In the genomic region with DNA sequence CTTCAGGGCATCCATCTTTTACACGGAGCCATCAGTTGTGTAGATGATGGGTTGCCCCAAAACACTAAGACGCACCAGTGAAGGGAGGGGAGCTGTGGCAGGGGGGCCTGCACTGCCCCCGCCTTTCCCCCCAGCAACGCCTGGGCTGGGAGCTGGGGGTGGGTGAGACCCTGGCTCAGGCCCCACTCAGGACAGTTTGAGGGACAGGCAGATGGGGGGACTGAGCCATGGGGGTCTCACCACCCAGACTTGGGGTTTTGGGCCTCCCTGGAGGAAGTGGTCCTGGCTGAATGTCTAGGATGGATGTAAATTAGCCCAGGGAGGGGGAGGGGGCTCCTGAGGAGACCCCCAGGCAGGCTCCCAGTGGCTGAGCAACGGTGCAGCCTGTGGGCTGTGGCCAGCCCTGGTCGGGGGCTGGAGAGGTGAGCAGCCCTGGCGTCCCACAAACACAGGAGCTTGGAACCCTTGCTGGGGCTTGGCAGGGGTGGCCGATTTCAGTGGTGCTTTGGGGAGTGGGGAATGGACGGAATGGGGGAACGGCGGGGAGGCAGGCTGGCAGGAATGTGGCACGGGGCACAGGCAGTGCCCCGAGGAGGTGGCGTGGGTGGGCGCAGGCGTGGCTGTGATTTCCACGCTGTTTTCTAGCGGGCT, we compare ENCODE assay signal across 1 cellular context.
TF ChIP-seq lines count a peak whose summit lies in the region.

No MANE protein-coding gene starts in this region.

TF ChIP-seq in GM12878, 131 proteins besides CTCF, POLR2A, EP300 and RAD21:
- 0 out of 2 replicates have a peak, but pooled peaks have one; percentile 26 for TF ChIP-seq POLR2AphosphoS5 (IDR thresholded peaks at IDR 0.05; ENCODE audit: low read length)
- TF ChIP-seq, protein P1, sequence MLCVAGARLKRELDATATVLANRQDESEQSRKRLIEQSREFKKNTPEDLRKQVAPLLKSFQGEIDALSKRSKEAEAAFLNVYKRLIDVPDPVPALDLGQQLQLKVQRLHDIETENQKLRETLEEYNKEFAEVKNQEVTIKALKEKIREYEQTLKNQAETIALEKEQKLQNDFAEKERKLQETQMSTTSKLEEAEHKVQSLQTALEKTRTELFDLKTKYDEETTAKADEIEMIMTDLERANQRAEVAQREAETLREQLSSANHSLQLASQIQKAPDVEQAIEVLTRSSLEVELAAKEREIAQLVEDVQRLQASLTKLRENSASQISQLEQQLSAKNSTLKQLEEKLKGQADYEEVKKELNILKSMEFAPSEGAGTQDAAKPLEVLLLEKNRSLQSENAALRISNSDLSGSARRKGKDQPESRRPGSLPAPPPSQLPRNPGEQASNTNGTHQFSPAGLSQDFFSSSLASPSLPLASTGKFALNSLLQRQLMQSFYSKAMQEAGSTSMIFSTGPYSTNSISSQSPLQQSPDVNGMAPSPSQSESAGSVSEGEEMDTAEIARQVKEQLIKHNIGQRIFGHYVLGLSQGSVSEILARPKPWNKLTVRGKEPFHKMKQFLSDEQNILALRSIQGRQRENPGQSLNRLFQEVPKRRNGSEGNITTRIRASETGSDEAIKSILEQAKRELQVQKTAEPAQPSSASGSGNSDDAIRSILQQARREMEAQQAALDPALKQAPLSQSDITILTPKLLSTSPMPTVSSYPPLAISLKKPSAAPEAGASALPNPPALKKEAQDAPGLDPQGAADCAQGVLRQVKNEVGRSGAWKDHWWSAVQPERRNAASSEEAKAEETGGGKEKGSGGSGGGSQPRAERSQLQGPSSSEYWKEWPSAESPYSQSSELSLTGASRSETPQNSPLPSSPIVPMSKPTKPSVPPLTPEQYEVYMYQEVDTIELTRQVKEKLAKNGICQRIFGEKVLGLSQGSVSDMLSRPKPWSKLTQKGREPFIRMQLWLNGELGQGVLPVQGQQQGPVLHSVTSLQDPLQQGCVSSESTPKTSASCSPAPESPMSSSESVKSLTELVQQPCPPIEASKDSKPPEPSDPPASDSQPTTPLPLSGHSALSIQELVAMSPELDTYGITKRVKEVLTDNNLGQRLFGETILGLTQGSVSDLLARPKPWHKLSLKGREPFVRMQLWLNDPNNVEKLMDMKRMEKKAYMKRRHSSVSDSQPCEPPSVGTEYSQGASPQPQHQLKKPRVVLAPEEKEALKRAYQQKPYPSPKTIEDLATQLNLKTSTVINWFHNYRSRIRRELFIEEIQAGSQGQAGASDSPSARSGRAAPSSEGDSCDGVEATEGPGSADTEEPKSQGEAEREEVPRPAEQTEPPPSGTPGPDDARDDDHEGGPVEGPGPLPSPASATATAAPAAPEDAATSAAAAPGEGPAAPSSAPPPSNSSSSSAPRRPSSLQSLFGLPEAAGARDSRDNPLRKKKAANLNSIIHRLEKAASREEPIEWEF (IDR thresholded peaks at IDR 0.05; ENCODE audit: insufficient replicate concordance, low read depth, low read length), result no peak
- no peak for TF ChIP-seq ZZZ3 (IDR thresholded peaks at IDR 0.05; ENCODE audit: control insufficient read depth, insufficient read length, low read depth)
- TF ChIP-seq, protein P2, sequence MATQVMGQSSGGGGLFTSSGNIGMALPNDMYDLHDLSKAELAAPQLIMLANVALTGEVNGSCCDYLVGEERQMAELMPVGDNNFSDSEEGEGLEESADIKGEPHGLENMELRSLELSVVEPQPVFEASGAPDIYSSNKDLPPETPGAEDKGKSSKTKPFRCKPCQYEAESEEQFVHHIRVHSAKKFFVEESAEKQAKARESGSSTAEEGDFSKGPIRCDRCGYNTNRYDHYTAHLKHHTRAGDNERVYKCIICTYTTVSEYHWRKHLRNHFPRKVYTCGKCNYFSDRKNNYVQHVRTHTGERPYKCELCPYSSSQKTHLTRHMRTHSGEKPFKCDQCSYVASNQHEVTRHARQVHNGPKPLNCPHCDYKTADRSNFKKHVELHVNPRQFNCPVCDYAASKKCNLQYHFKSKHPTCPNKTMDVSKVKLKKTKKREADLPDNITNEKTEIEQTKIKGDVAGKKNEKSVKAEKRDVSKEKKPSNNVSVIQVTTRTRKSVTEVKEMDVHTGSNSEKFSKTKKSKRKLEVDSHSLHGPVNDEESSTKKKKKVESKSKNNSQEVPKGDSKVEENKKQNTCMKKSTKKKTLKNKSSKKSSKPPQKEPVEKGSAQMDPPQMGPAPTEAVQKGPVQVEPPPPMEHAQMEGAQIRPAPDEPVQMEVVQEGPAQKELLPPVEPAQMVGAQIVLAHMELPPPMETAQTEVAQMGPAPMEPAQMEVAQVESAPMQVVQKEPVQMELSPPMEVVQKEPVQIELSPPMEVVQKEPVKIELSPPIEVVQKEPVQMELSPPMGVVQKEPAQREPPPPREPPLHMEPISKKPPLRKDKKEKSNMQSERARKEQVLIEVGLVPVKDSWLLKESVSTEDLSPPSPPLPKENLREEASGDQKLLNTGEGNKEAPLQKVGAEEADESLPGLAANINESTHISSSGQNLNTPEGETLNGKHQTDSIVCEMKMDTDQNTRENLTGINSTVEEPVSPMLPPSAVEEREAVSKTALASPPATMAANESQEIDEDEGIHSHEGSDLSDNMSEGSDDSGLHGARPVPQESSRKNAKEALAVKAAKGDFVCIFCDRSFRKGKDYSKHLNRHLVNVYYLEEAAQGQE (IDR thresholded peaks at IDR 0.05; ENCODE audit: low read depth, low read length), result no peak
TF ChIP-seq in GM12878: peak in this region for 1.
